Comparison of ENCODE assay signal across 2 cellular contexts in the genomic region with DNA sequence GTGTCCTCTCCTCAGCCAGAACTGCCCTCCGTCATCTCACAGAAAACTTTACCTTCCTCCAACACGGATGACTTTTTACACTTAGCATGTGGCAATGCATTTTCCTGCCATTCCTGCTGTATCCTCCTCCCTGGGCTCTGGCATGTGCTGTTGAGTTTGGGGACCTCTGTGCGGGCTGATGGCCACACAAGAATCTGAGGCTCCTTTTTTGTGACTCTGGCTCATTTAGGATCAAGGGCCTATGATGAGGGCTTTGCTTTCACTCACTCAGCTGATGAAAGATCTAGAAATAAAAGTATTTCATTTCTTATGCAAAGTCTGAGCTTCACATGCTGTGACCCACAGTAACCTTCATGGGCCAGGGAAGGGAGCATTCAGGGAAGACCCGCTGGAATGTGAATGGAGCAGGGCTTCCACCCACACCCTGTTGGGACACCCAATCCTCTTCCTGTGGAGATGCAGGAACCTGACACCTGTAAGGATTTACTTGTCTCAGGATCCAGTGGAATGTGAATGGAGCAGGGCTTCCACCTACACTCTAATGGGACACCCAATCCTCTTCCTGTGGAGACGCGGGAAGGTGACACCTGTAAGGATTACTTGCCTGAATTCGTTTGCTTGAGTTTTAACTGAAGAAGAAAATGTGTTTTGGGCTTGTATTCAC.
A peak's percentile ranks its signal among the peaks of the same experiment; 100 is the strongest.
TF ChIP-seq lines count a peak whose summit lies in the region.

No MANE protein-coding gene starts in this region.

TF ChIP-seq in HCT116, 20 proteins besides CTCF, POLR2A, EP300 and RAD21 (continued from another document):
- no peak for TF ChIP-seq EZH2phosphoT487 (IDR thresholded peaks at IDR 0.05; ENCODE audit: borderline replicate concordance)
- TF ChIP-seq, protein P1, sequence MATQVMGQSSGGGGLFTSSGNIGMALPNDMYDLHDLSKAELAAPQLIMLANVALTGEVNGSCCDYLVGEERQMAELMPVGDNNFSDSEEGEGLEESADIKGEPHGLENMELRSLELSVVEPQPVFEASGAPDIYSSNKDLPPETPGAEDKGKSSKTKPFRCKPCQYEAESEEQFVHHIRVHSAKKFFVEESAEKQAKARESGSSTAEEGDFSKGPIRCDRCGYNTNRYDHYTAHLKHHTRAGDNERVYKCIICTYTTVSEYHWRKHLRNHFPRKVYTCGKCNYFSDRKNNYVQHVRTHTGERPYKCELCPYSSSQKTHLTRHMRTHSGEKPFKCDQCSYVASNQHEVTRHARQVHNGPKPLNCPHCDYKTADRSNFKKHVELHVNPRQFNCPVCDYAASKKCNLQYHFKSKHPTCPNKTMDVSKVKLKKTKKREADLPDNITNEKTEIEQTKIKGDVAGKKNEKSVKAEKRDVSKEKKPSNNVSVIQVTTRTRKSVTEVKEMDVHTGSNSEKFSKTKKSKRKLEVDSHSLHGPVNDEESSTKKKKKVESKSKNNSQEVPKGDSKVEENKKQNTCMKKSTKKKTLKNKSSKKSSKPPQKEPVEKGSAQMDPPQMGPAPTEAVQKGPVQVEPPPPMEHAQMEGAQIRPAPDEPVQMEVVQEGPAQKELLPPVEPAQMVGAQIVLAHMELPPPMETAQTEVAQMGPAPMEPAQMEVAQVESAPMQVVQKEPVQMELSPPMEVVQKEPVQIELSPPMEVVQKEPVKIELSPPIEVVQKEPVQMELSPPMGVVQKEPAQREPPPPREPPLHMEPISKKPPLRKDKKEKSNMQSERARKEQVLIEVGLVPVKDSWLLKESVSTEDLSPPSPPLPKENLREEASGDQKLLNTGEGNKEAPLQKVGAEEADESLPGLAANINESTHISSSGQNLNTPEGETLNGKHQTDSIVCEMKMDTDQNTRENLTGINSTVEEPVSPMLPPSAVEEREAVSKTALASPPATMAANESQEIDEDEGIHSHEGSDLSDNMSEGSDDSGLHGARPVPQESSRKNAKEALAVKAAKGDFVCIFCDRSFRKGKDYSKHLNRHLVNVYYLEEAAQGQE (IDR thresholded peaks at IDR 0.05; ENCODE audit: low read depth) = no peak
- peak; percentile 57 for TF ChIP-seq EGR1 (IDR thresholded peaks at IDR 0.05; ENCODE audit: low read depth)

TF ChIP-seq in WTC11, 78 proteins besides CTCF, POLR2A, EP300 and RAD21:
- TF ChIP-seq, protein P2, sequence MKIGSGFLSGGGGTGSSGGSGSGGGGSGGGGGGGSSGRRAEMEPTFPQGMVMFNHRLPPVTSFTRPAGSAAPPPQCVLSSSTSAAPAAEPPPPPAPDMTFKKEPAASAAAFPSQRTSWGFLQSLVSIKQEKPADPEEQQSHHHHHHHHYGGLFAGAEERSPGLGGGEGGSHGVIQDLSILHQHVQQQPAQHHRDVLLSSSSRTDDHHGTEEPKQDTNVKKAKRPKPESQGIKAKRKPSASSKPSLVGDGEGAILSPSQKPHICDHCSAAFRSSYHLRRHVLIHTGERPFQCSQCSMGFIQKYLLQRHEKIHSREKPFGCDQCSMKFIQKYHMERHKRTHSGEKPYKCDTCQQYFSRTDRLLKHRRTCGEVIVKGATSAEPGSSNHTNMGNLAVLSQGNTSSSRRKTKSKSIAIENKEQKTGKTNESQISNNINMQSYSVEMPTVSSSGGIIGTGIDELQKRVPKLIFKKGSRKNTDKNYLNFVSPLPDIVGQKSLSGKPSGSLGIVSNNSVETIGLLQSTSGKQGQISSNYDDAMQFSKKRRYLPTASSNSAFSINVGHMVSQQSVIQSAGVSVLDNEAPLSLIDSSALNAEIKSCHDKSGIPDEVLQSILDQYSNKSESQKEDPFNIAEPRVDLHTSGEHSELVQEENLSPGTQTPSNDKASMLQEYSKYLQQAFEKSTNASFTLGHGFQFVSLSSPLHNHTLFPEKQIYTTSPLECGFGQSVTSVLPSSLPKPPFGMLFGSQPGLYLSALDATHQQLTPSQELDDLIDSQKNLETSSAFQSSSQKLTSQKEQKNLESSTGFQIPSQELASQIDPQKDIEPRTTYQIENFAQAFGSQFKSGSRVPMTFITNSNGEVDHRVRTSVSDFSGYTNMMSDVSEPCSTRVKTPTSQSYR (CRISPR knock-in tag; IDR thresholded peaks at IDR 0.05) = 0 out of 2 replicates have a peak, but pooled peaks have one; percentile 23
- TF ChIP-seq, protein P3, sequence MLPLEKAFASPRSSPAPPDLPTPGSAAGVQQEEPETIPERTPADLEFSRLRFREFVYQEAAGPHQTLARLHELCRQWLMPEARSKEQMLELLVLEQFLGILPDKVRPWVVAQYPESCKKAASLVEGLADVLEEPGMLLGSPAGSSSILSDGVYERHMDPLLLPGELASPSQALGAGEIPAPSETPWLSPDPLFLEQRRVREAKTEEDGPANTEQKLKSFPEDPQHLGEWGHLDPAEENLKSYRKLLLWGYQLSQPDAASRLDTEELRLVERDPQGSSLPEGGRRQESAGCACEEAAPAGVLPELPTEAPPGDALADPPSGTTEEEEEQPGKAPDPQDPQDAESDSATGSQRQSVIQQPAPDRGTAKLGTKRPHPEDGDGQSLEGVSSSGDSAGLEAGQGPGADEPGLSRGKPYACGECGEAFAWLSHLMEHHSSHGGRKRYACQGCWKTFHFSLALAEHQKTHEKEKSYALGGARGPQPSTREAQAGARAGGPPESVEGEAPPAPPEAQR (CRISPR knock-in tag; IDR thresholded peaks at IDR 0.05) = no peak
- TF ChIP-seq, protein P4, sequence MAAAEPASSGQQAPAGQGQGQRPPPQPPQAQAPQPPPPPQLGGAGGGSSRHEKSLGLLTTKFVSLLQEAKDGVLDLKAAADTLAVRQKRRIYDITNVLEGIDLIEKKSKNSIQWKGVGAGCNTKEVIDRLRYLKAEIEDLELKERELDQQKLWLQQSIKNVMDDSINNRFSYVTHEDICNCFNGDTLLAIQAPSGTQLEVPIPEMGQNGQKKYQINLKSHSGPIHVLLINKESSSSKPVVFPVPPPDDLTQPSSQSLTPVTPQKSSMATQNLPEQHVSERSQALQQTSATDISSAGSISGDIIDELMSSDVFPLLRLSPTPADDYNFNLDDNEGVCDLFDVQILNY (CRISPR knock-in tag; IDR thresholded peaks at IDR 0.05) = no peak
- TF ChIP-seq TEAD4 (CRISPR knock-in tag; IDR thresholded peaks at IDR 0.05) = 0 out of 2 replicates have a peak, but pooled peaks have one; percentile 15
- peak; percentile 40; the same call in 1 of the 2 replicates for TF ChIP-seq ZNF423 (CRISPR knock-in tag; IDR thresholded peaks at IDR 0.05)
- TF ChIP-seq, protein P5, sequence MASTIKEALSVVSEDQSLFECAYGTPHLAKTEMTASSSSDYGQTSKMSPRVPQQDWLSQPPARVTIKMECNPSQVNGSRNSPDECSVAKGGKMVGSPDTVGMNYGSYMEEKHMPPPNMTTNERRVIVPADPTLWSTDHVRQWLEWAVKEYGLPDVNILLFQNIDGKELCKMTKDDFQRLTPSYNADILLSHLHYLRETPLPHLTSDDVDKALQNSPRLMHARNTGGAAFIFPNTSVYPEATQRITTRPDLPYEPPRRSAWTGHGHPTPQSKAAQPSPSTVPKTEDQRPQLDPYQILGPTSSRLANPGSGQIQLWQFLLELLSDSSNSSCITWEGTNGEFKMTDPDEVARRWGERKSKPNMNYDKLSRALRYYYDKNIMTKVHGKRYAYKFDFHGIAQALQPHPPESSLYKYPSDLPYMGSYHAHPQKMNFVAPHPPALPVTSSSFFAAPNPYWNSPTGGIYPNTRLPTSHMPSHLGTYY (CRISPR knock-in tag; IDR thresholded peaks at IDR 0.05) = no peak
- TF ChIP-seq, protein P6, sequence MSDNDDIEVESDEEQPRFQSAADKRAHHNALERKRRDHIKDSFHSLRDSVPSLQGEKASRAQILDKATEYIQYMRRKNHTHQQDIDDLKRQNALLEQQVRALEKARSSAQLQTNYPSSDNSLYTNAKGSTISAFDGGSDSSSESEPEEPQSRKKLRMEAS (CRISPR knock-in tag; IDR thresholded peaks at IDR 0.05) = peak; percentile 57
- no peak for TF ChIP-seq TCF7 (CRISPR knock-in tag; IDR thresholded peaks at IDR 0.05; ENCODE audit: low read depth)
- TF ChIP-seq NFYB (CRISPR knock-in tag; conservative IDR thresholded peaks at IDR 0.05; ENCODE audit: low read depth) = peak; percentile 26; the same call in 1 of the 2 replicates
- TF ChIP-seq ELF4 (CRISPR knock-in tag; IDR thresholded peaks at IDR 0.05; ENCODE audit: low read depth) = no peak
